In genomic region chr11:64007160-64007628, GRCh38 we compare ENCODE assay signal across 8 cellular contexts. TPM values are rescaled to one million over a fixed set of nuclear protein-coding genes. Genes with fewer than 3 reads are reported as not detected.
A peak's percentile ranks its signal among the peaks of the same experiment; 100 is the strongest.
DNase-seq lines count a peak whose midpoint lies in the region; ATAC-seq and TF ChIP-seq lines count a peak whose summit lies in the region.

No MANE protein-coding gene starts in this region.

- no peak overlapping the region for H3K27ac ChIP-seq in CD8-positive, alpha-beta T cell (ENCODE audit: low read depth, low read length)

- intact Hi-C loops in CD8-positive, alpha-beta T cell (cut with DNase I, micrococcal nuclease): no loop called here

- H3K27me3 Mint-ChIP-seq in CD8-positive, alpha-beta T cell (ENCODE audit: low read depth): peaks cover 25% of the 10 kb centered on the region
- peaks cover 76% of the 10 kb centered on the region for H3K27me3 Mint-ChIP-seq in nephron progenitor cell (ENCODE audit: low read depth, poor library complexity)

- peak overlapping the region; percentile 41 for H3K4me3 ChIP-seq in CD8-positive, alpha-beta T cell (ENCODE audit: low read depth, low read length)
- H3K4me3 ChIP-seq in epithelial cell of esophagus (ENCODE audit: low read length) (peak overlapping the region; percentile 25), BE2C (ENCODE audit: low read depth, low read length) (no peak overlapping the region)

- POLR2A ChIA-PET in CD8-positive, alpha-beta T cell (lab: Charles Lee): no interaction called here

- H3K36me3 ChIP-seq in CD8-positive, alpha-beta T cell (ENCODE audit: insufficient read depth, low read length): no peaks in the 10 kb centered on the region
- no peaks in the 10 kb centered on the region for H3K36me3 ChIP-seq in BE2C

- H3K4me3 Mint-ChIP-seq in CD8-positive, alpha-beta T cell: no peak overlapping the region
- H3K4me3 Mint-ChIP-seq in nephron progenitor cell: peak overlapping the region; percentile 76

- no peaks in the 10 kb centered on the region for H3K9me3 Mint-ChIP-seq in CD8-positive, alpha-beta T cell
- peaks cover 9% of the 10 kb centered on the region for H3K9me3 Mint-ChIP-seq in nephron progenitor cell

- no peaks in the 10 kb centered on the region for H3K36me3 Mint-ChIP-seq in CD8-positive, alpha-beta T cell
- no peaks in the 10 kb centered on the region for H3K36me3 Mint-ChIP-seq in nephron progenitor cell (ENCODE audit: low read depth)

- H3K9me3 ChIP-seq in CD8-positive, alpha-beta T cell (ENCODE audit: low read length): no peaks in the 10 kb centered on the region
- H3K9me3 ChIP-seq in BE2C: no peaks in the 10 kb centered on the region

- H3K4me1 ChIP-seq in CD8-positive, alpha-beta T cell (ENCODE audit: insufficient read depth, low read length): peaks cover 10% of the 10 kb centered on the region
- H3K4me1 ChIP-seq in BE2C: no peaks in the 10 kb centered on the region

- no peak for ATAC-seq in CD8-positive, alpha-beta T cell
- ATAC-seq in GM21576 (IDR thresholded peaks at IDR 0.05; ENCODE audit: unreplicated experiment) (no peak), HG02840 (IDR thresholded peaks at IDR 0.05; ENCODE audit: low FRiP score, unreplicated experiment) (no peak)

- CTCF ChIA-PET in CD8-positive, alpha-beta T cell (lab: Charles Lee): interaction anchor here (0.6 to 1.0 kb wide), 2 partner anchors 142 to 368 kb away, joined by 3 to 4 read pairs; no protein-coding TSS in a partner anchor

- peaks cover 8% of the 10 kb centered on the region for H3K4me1 Mint-ChIP-seq in CD8-positive, alpha-beta T cell (ENCODE audit: low read depth)
- peaks cover 44% of the 10 kb centered on the region for H3K4me1 Mint-ChIP-seq in nephron progenitor cell

- no peak overlapping the region for H3K27ac Mint-ChIP-seq in CD8-positive, alpha-beta T cell
- no peak overlapping the region for H3K27ac Mint-ChIP-seq in nephron progenitor cell

- TF ChIP-seq CTCF in CD8-positive, alpha-beta T cell (IDR thresholded peaks at IDR 0.05): no peak
- TF ChIP-seq CTCF in epithelial cell of esophagus (IDR thresholded peaks at IDR 0.05; ENCODE audit: insufficient read depth, low read depth, low read length, missing control alignments): no peak
- TF ChIP-seq CTCF in nephron progenitor cell (IDR thresholded peaks at IDR 0.05): no peak
- TF ChIP-seq CTCF in BE2C (IDR thresholded peaks at IDR 0.05; ENCODE audit: low read depth, low read length): no peak

- H3K27me3 ChIP-seq in CD8-positive, alpha-beta T cell (ENCODE audit: insufficient read depth, low read length): peaks cover 6% of the 10 kb centered on the region
- no peaks in the 10 kb centered on the region for H3K27me3 ChIP-seq in BE2C

- DNase-seq in CD8-positive, alpha-beta T cell: no peak
- DNase-seq in NCI-H510A (lab: John Stamatoyannopoulos, UW) (peak; percentile 21), epithelial cell of esophagus (ENCODE audit: low read depth) (no peak), nephron progenitor cell (peak; percentile 54), BE2C (no peak), HPDE6-E6E7 (ENCODE audit: extremely low spot score) (no peak)

RNA-seq across cellular contexts. Expression of gene OTUB1, which starts 21.0 kb away (rescaled TPM):
- total RNA-seq in CD8-positive, alpha-beta T cell: 10 to 100 TPM; 67.2 to 68.7 TPM
- polyA plus RNA-seq in BE2C (2012; ENCODE audit: insufficient read depth, insufficient read length, low read depth): 208 TPM

RNA-seq across cellular contexts. Expression of gene FLRT1, which starts 28.5 kb away (rescaled TPM):
- total RNA-seq in CD8-positive, alpha-beta T cell: not detected
- 4.3 TPM for polyA plus RNA-seq in BE2C (2012; ENCODE audit: insufficient read depth, insufficient read length, low read depth)

RNA-seq across cellular contexts. Expression of gene COX8A, which starts 32.8 kb away (rescaled TPM):
- total RNA-seq in CD8-positive, alpha-beta T cell: 100 to 1,000 TPM in 1 of 2 experiments, 10 to 100 TPM in 1; 97.6 to 111 TPM
- 1,092 TPM for polyA plus RNA-seq in BE2C (2012; ENCODE audit: insufficient read depth, insufficient read length, low read depth)

Comparison
In these comparisons a context has a peak if more than half of its experiments do, and no peak if none do; other contexts are left out.
1. DNase-seq: peak in NCI-H510A (single experiment) and nephron progenitor cell (single experiment); none in CD8-positive, alpha-beta T cell (0 of 7), epithelial cell of esophagus (single experiment), BE2C (single experiment) and HPDE6-E6E7 (single experiment).